In the genomic region with DNA sequence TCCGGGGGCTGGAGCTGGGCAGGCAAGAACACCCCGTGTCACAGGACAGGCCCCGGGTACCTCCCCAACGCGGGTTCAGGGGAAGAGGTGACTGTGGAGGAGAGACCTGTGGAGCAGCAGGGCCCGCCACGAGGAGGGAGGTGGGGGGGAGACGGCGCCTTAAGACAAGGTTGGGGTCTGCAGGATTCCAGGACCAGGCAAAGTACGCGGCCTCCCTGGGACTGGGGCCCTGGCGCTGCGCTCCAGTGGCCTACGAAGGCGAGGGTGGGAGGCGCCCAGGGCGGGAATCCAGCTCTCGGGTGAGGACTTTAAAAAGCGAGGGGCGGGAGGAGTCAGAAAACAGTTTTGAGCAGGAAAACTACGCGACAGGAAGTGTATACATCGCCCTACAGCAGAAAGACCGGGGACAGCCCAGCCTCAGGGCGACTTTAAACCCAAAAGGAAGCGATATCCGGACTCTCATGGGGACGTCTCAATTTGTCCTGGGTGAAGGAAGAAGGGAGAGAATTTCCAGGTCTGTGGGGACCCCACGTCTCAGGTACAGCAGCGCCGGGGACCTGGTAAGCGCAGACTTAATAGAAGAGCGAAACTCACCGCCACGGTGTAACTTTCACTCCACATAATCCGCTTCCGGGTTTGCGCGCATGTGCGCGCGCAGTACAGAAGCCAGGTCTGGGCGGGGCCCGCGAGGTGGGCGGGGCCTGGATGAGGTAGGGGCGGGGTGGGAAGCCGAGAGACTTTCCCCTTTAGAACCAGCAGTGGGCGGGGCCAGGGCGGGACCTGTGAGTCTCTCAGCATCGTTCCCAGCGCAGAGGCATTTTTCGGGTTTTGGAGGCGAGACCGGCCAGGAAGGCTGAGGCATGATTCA, we compare ENCODE assay signal across 7 cellular contexts.
DNase-seq lines count a peak whose midpoint lies in the region; ATAC-seq lines count a peak whose summit lies in the region.

ZNF83 (minus strand) TSS at position 638 of the 868 bp plus-strand sequence.

- ATAC-seq in GM18520 (IDR thresholded peaks at IDR 0.05; ENCODE audit: unreplicated experiment): peak; percentile 53
- ATAC-seq in HG03095 (IDR thresholded peaks at IDR 0.05; ENCODE audit: unreplicated experiment): peak; percentile 79
- peak; percentile 90 for ATAC-seq in central memory CD8-positive, alpha-beta T cell (replicated peaks; ENCODE audit: extremely low read depth, poor library complexity, severe bottlenecking)

- H3K36me3 Mint-ChIP-seq in central memory CD8-positive, alpha-beta T cell (ENCODE audit: insufficient read depth): peaks cover 12% of the 10 kb centered on the region

- DNase-seq in NCI-H2227 (lab: John Stamatoyannopoulos, UW; ENCODE audit: unreplicated experiment) (peak; percentile 92), islet precursor cell (peak; percentile 98)
- DNase-seq in activated CD4-positive, CD25-positive, alpha-beta regulatory T cell treated with anti-CD3 and anti-CD28 coated beads, Interleukin-2, amount 50 U/mL, for 16 hours (ENCODE audit: low read depth, low spot score): peak; percentile 77
- DNase-seq in central memory CD8-positive, alpha-beta T cell (ENCODE audit: low spot score in 2 of 2): peak; percentile 94 to 95
- DNase-seq in stimulated activated CD4-positive, alpha-beta T cell treated with anti-CD3 and anti-CD28 coated beads, Interleukin-12 subunit alpha, Interleukin-12 subunit beta, amount 100 ng/mL, for 4 hours: peak; percentile 90

- H3K27me3 Mint-ChIP-seq in central memory CD8-positive, alpha-beta T cell: no peaks in the 10 kb centered on the region

- peaks cover 15% of the 10 kb centered on the region for H3K4me1 Mint-ChIP-seq in central memory CD8-positive, alpha-beta T cell

- no peaks in the 10 kb centered on the region for H3K9me3 Mint-ChIP-seq in central memory CD8-positive, alpha-beta T cell

- peak within 1 kb of the TSS; percentile 85 for H3K27ac Mint-ChIP-seq in central memory CD8-positive, alpha-beta T cell (ENCODE audit: low read depth)

- H3K4me3 Mint-ChIP-seq in central memory CD8-positive, alpha-beta T cell: peak within 1 kb of the TSS; percentile 94

Comparison
In these comparisons a context has a peak if more than half of its experiments do, and no peak if none do; other contexts are left out.
1. Peak in every context shown above with its lines: DNase-seq and ATAC-seq.